In the genomic region with DNA sequence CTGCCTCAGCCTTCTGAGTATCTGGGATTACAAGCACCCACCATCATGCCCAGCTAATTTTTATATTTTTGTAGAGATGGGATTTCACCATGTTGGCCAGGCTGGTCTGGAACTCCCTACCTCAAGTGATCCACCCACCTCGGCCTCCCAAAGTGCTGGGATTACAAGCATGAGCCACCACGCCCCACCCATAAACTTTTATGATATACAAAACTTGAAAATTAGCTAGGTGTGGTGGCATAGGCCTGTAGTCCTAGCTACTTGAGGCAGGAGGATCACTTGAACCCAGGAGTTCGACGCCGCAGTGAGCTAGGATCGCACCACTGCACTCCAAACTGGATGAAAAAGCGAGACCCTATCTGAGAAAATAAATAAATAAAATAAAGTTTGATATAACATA, we compare ENCODE assay signal across 8 cellular contexts.
DNase-seq lines count a peak whose midpoint lies in the region; ATAC-seq and TF ChIP-seq lines count a peak whose summit lies in the region.
"Not testable (repeated sequence)": the region's sequence is repeated elsewhere in the genome, so short reads cannot be mapped to it uniquely, and the experiment has no call there.

No MANE protein-coding gene starts in this region.

- H3K4me3 ChIP-seq in CD4-positive, alpha-beta memory T cell (ENCODE audit: low read length in 2 of 2) = peak overlapping the region in 1 of 2 donors; percentile 47
- H3K4me3 ChIP-seq in SK-N-MC = peak overlapping the region; percentile 66
- peak overlapping the region; percentile 61 for H3K4me3 ChIP-seq in psoas muscle
- H3K4me3 ChIP-seq in thoracic aorta = peak overlapping the region; percentile 55

- not testable (repeated sequence) for TF ChIP-seq CTCF in psoas muscle (IDR thresholded peaks at IDR 0.05); thoracic aorta (IDR thresholded peaks at IDR 0.05)

- not testable (repeated sequence) for H3K9me3 Mint-ChIP-seq in CD4-positive, alpha-beta memory T cell; activated naive CD8-positive, alpha-beta T cell (ENCODE audit: low read depth); effector memory CD8-positive, alpha-beta T cell; memory B cell

- H3K4me1 ChIP-seq in CD4-positive, alpha-beta memory T cell (ENCODE audit: insufficient read depth, low read length) = peaks cover 13% of the 10 kb centered on the region
- H3K4me1 ChIP-seq in psoas muscle; thoracic aorta (ENCODE audit: control insufficient read depth in 1 of 2, low read depth in 2 of 2): not testable (repeated sequence)

- H3K27ac Mint-ChIP-seq in CD4-positive, alpha-beta memory T cell = peak overlapping the region in 3 of 7 donors; percentile 67 to 89 (median 79)
- not testable (repeated sequence) for H3K27ac Mint-ChIP-seq in activated naive CD8-positive, alpha-beta T cell
- H3K27ac Mint-ChIP-seq in effector memory CD8-positive, alpha-beta T cell = peak overlapping the region; percentile 93 to 94
- H3K27ac Mint-ChIP-seq in memory B cell = peak overlapping the region; percentile 93

- H3K27me3 Mint-ChIP-seq in CD4-positive, alpha-beta memory T cell; activated naive CD8-positive, alpha-beta T cell; effector memory CD8-positive, alpha-beta T cell; memory B cell: not testable (repeated sequence)

- peaks cover 14 to 28% (median 16%) of the 10 kb centered on the region in 4 donors for H3K4me1 Mint-ChIP-seq in CD4-positive, alpha-beta memory T cell
- peaks cover 25% of the 10 kb centered on the region for H3K4me1 Mint-ChIP-seq in activated naive CD8-positive, alpha-beta T cell (ENCODE audit: low read depth)
- H3K4me1 Mint-ChIP-seq in effector memory CD8-positive, alpha-beta T cell (ENCODE audit: low read depth in 2 of 2) = peaks cover 15 to 18% of the 10 kb centered on the region in 2 donors
- H3K4me1 Mint-ChIP-seq in memory B cell = peaks cover 13% of the 10 kb centered on the region

- POLR2A ChIA-PET in CD4-positive, alpha-beta memory T cell (lab: Charles Lee; ENCODE audit: partially characterized antibody) = interaction anchor here (1.2 to 1.4 kb wide), 2 partner anchors 149 to 428 kb away, joined by 3 to 5 read pairs; partner anchors contain the start of gene ATF7IP

- ATAC-seq in effector memory CD8-positive, alpha-beta T cell (replicated peaks); memory B cell (ENCODE audit: low read depth); psoas muscle; thoracic aorta (ENCODE audit: insufficient number of reproducible peaks, low FRiP score, low read depth): not testable (repeated sequence)

- not testable (repeated sequence) for H3K36me3 ChIP-seq in CD4-positive, alpha-beta memory T cell (ENCODE audit: insufficient read depth, low read length); SK-N-MC (ENCODE audit: insufficient read depth, low read length); psoas muscle (ENCODE audit: insufficient read depth in 1 of 2, low read depth in 1 of 2); thoracic aorta

- not testable (repeated sequence) for H3K27ac ChIP-seq in CD4-positive, alpha-beta memory T cell (ENCODE audit: low read depth, low read length); psoas muscle; thoracic aorta
- 0 out of 2 replicates have a peak overlapping the region, but pooled peaks have one; percentile 25 for H3K27ac ChIP-seq in SK-N-MC

- CTCF ChIA-PET in CD4-positive, alpha-beta memory T cell (lab: Charles Lee; ENCODE audit: partially characterized antibody) = interaction anchor here (1.6 to 1.8 kb wide), 2 partner anchors 22 to 150 kb away, joined by 5 to 7 read pairs; partner anchors contain the start of gene ATF7IP

- H3K36me3 Mint-ChIP-seq in CD4-positive, alpha-beta memory T cell; activated naive CD8-positive, alpha-beta T cell; effector memory CD8-positive, alpha-beta T cell (ENCODE audit: insufficient read depth): not testable (repeated sequence)
- peaks cover 14% of the 10 kb centered on the region for H3K36me3 Mint-ChIP-seq in memory B cell

- not testable (repeated sequence) for H3K9me3 ChIP-seq in CD4-positive, alpha-beta memory T cell (ENCODE audit: control insufficient read depth in 1 of 2, low read length in 2 of 2); SK-N-MC (ENCODE audit: low read depth, low read length); psoas muscle; thoracic aorta

- peak overlapping the region; percentile 55 for H3K9ac ChIP-seq in SK-N-MC (ENCODE audit: insufficient read length)

- DNase-seq in CD4-positive, alpha-beta memory T cell; SK-N-MC (ENCODE audit: low read depth, low spot score); effector memory CD8-positive, alpha-beta T cell; memory B cell (ENCODE audit: low spot score in 2 of 2); psoas muscle; thoracic aorta (ENCODE audit: low spot score): not testable (repeated sequence)
- DNase-seq in LoVo (ENCODE audit: low spot score) = peak; percentile 54

- intact Hi-C loops in CD4-positive, alpha-beta memory T cell (cut with micrococcal nuclease); psoas muscle (cut with DNase I): not testable (repeated sequence)

- WGBS in psoas muscle, 3 donors = 95 to 98% (median 96%) methylated on average over 7 of the region's 7 CpGs

- H3K27me3 ChIP-seq in CD4-positive, alpha-beta memory T cell (ENCODE audit: insufficient read depth, low read length); psoas muscle (ENCODE audit: insufficient read depth in 3 of 3, low read length in 2 of 3); thoracic aorta (replicated peaks; ENCODE audit: insufficient read depth): not testable (repeated sequence)

- H3K4me3 Mint-ChIP-seq in CD4-positive, alpha-beta memory T cell = peak overlapping the region in 6 of 8 donors; percentile 65 to 85 (median 82)
- peak overlapping the region; percentile 51 for H3K4me3 Mint-ChIP-seq in activated naive CD8-positive, alpha-beta T cell
- H3K4me3 Mint-ChIP-seq in effector memory CD8-positive, alpha-beta T cell = peak overlapping the region; percentile 79 to 87
- H3K4me3 Mint-ChIP-seq in memory B cell = peak overlapping the region; percentile 85
